In the genomic region with DNA sequence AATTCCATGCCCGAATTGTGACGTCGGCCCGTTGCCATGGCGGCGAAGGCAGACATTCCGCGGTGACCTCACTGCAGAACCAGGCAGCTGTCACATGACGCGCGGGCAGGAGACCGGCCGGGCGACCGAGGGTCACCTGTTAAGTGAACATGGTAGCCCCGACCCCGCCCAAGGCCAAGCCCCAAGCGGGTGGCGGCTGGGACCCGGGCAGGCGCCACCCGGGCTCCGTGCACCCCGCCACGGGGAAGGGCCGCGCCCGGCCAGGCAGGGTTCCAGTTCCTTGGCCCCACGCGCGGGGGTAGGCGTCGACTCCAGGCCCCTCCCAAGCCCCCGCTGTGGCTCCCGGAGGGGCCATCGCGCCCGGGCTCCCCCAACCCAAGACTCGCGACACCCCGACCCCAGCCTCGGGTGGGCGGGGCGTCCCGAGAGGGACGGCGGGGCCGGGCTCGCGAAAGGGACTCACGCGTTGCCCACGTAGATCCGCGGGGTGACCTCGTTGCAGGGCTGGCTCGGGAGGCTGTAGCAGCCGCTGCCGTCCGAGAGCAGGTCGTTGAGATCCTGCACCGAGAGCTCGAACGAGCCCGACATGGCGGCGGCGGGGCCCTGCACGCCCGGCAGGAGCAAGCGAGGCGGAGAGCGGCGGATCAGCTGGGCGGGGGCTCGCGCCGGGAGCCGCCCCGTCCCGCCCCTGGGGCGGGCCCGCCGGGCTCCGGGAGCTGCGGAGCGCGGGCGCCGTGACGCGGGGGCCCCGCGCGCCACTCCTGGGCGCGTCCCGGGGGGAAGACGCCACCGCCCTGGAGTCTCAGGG, we compare ENCODE assay signal across 8 cellular contexts. TPM values are rescaled to one million over a fixed set of nuclear protein-coding genes. Genes with fewer than 3 reads are reported as not detected.
DNase-seq lines count a peak whose midpoint lies in the region; ATAC-seq, FAIRE-seq and TF ChIP-seq lines count a peak whose summit lies in the region.

A gene (minus strand): TSS at position 641 of the 808 bp plus-strand sequence. CDS start 53 bp downstream, at position 588.

- peak; percentile 92 for ATAC-seq in left ventricle myocardium superior

- no peak for TF ChIP-seq CTCF in ascending aorta (IDR thresholded peaks at IDR 0.05)
- TF ChIP-seq CTCF in type B pancreatic cell (conservative IDR thresholded peaks at IDR 0.05) = no peak

- intact Hi-C loops in ascending aorta (cut with DNase I) (loop anchor here (2.0 to 10.0 kb wide), 3 partner anchors 54 to 384 kb away; a partner anchor contains a TSS), left ventricle myocardium superior (cut with micrococcal nuclease) (no loop called here), posterior vena cava (cut with DNase I) (no loop called here)

- no peaks in the 10 kb centered on the region for H3K9me3 ChIP-seq in HAP-1
- no peaks in the 10 kb centered on the region for H3K9me3 ChIP-seq in ascending aorta

- FAIRE-seq in G401.6 (lab: Jason Lieb, UNC) = peak; percentile 93

- H3K27me3 ChIP-seq in HAP-1 (ENCODE audit: low read depth) = 0 out of 2 replicates have a peak, but pooled peaks cover 8% of the 10 kb centered on the region
- no peaks in the 10 kb centered on the region for H3K27me3 ChIP-seq in ascending aorta

- H3K36me3 Mint-ChIP-seq in type B pancreatic cell = no peaks in the 10 kb centered on the region

- in situ Hi-C loops in HAP-1 (cut with MboI; ENCODE audit: low sequenced_read_pairs) = no loop called here

- H3K4me1 ChIP-seq in HAP-1 = peaks cover 10% of the 10 kb centered on the region
- peaks cover 6 to 35% of the 10 kb centered on the region in 2 donors for H3K4me1 ChIP-seq in ascending aorta

- peaks cover 39% of the 10 kb centered on the region for H3K27me3 Mint-ChIP-seq in type B pancreatic cell

- H3K9me3 Mint-ChIP-seq in type B pancreatic cell = no peaks in the 10 kb centered on the region

- peaks cover 16% of the 10 kb centered on the region for H3K36me3 ChIP-seq in HAP-1 (replicated peaks)
- H3K36me3 ChIP-seq in ascending aorta = peaks cover 11 to 25% of the 10 kb centered on the region in 2 donors

- H3K27ac ChIP-seq in ascending aorta = peak within 1 kb of the TSS; percentile 98 to 100

- peak within 1 kb of the TSS; percentile 89 for H3K27ac Mint-ChIP-seq in type B pancreatic cell

- H3K4me3 Mint-ChIP-seq in type B pancreatic cell = peak within 1 kb of the TSS; percentile 86

- H3K4me3 ChIP-seq in HAP-1 = peak within 1 kb of the TSS; percentile 86
- H3K4me3 ChIP-seq in ascending aorta = peak within 1 kb of the TSS; percentile 82 to 93

- H3K4me1 Mint-ChIP-seq in type B pancreatic cell (ENCODE audit: unreplicated experiment) = no peaks in the 10 kb centered on the region

- DNase-seq in HAP-1 (ENCODE audit: low spot score in 2 of 2) = peak; percentile 66 to 91
- peak; percentile 58 for DNase-seq in NCI-H1092 (lab: John Stamatoyannopoulos, UW)
- DNase-seq in T-helper 2 cell = peak; percentile 56 to 81 (median 58)
- peak; percentile 92 to 98 for DNase-seq in ascending aorta (ENCODE audit: low spot score in 2 of 2)
- DNase-seq in left ventricle myocardium superior = peak; percentile 98
- peak; percentile 99 for DNase-seq in posterior vena cava (ENCODE audit: low spot score)
- DNase-seq in type B pancreatic cell (ENCODE audit: extremely low spot score, unreplicated experiment) = peak; percentile 90

RNA-seq across cellular contexts. Expression of the gene that starts here (rescaled TPM):
- total RNA-seq in ascending aorta = 70.5 TPM
- 243 TPM for total RNA-seq in left ventricle myocardium superior
- 100 to 1,000 TPM; 169 to 172 TPM for total RNA-seq in posterior vena cava
- total RNA-seq in type B pancreatic cell (ENCODE audit: low replicate concordance) = 36.4 and 45.4 TPM in 2 replicates

Comparison
In these comparisons a context has a peak if more than half of its experiments do, and no peak if none do; other contexts are left out.
1. Peak in every context shown above with its lines: DNase-seq, ATAC-seq, H3K4me3 ChIP-seq and H3K27ac ChIP-seq.